8 cellular contexts compared by ENCODE assay signal in genomic region chr10:43648083-43648391, GRCh38. TPM values are rescaled to one million over a fixed set of nuclear protein-coding genes. Genes with fewer than 3 reads are reported as not detected.
A peak's percentile ranks its signal among the peaks of the same experiment; 100 is the strongest.
DNase-seq lines count a peak whose midpoint lies in the region; ATAC-seq and TF ChIP-seq lines count a peak whose summit lies in the region.

No MANE protein-coding gene starts in this region.

- CTCF ChIA-PET in WTC11 (lab: Charles Lee): interaction anchor here (0.8 to 1.9 kb wide), 2 partner anchors 35 to 75 kb away, joined by 3 to 6 read pairs; no protein-coding TSS in a partner anchor

- POLR2A ChIA-PET in WTC11 (lab: Charles Lee): no interaction called here

- H3K9me3 ChIP-seq in iPS-15b (ENCODE audit: control insufficient read depth, insufficient read depth, low read length): peaks cover 16% of the 10 kb centered on the region
- H3K9me3 ChIP-seq in stomach smooth muscle (ENCODE audit: control insufficient read depth in 2 of 2, low read length in 2 of 2): peaks cover 30 to 34% of the 10 kb centered on the region in 2 donors

- H3K27me3 ChIP-seq in iPS-15b (ENCODE audit: control insufficient read depth, insufficient read depth, low read length) (peaks cover 33% of the 10 kb centered on the region), stomach smooth muscle (ENCODE audit: control insufficient read depth in 1 of 2, insufficient read depth in 2 of 2, low read length in 2 of 2) (no peaks in the 10 kb centered on the region)

- H3K27me3 Mint-ChIP-seq in WTC11 (ENCODE audit: low read depth): peaks cover 50% of the 10 kb centered on the region

- no peak overlapping the region for H3K27ac ChIP-seq in stomach smooth muscle (ENCODE audit: low read length)

- peaks cover 41% of the 10 kb centered on the region for H3K9me3 Mint-ChIP-seq in WTC11

- H3K9ac ChIP-seq in iPS-15b (ENCODE audit: low read depth, low read length) (peak overlapping the region; percentile 80), stomach smooth muscle (ENCODE audit: low read length in 2 of 2) (peak overlapping the region; percentile 75 to 84)

- peaks cover 10% of the 10 kb centered on the region for H3K36me3 ChIP-seq in iPS-15b (ENCODE audit: control insufficient read depth, insufficient read depth, low read length)
- peaks cover 30% of the 10 kb centered on the region in 2 donors for H3K36me3 ChIP-seq in stomach smooth muscle (ENCODE audit: control insufficient read depth in 2 of 2, insufficient read depth in 2 of 2, low read length in 2 of 2)

- DNase-seq in NCI-H2171 treated with DMSO at 0.1 percent for 48 hours (lab: John Stamatoyannopoulos, UW) (peak; percentile 8), NCI-H2171 (lab: John Stamatoyannopoulos, UW) (no peak), WTC11 (ENCODE audit: low spot score) (no peak), mesenteric fat pad (ENCODE audit: low spot score) (no peak), H4 (ENCODE audit: low spot score) (no peak), RPMI8226 (no peak)

- ATAC-seq in WTC11: peak; percentile 4; the same call in 1 of the 2 replicates

- peaks cover 45% of the 10 kb centered on the region for H3K36me3 Mint-ChIP-seq in WTC11

- no peak for TF ChIP-seq CTCF in WTC11 (IDR thresholded peaks at IDR 0.05)

- H3K4me1 ChIP-seq in iPS-15b (ENCODE audit: control insufficient read depth, insufficient read depth, low read length): no peaks in the 10 kb centered on the region
- peaks cover 21% of the 10 kb centered on the region for H3K4me1 ChIP-seq in stomach smooth muscle (ENCODE audit: control insufficient read depth, insufficient read depth, low read length)

- peak overlapping the region; percentile 74; the same call in 1 of the 2 replicates for H3K27ac Mint-ChIP-seq in WTC11

- H3K4me3 ChIP-seq in iPS-15b (ENCODE audit: low read depth, low read length) (peak overlapping the region; percentile 80), stomach smooth muscle (ENCODE audit: low read length in 2 of 2) (peak overlapping the region; percentile 86 to 89)

- H3K4me1 Mint-ChIP-seq in WTC11: peaks cover 20% of the 10 kb centered on the region

- H3K4me3 Mint-ChIP-seq in WTC11: peak overlapping the region; percentile 91

TF ChIP-seq in WTC11, 78 proteins besides CTCF, POLR2A, EP300 and RAD21:
- no peak for TF ChIP-seq TEAD1 (CRISPR knock-in tag; IDR thresholded peaks at IDR 0.05)
- TF ChIP-seq ZBTB21 (CRISPR knock-in tag; IDR thresholded peaks at IDR 0.05; ENCODE audit: borderline replicate concordance): no peak
- no peak for TF ChIP-seq ZNF416 (CRISPR knock-in tag; IDR thresholded peaks at IDR 0.05)
- no peak for TF ChIP-seq SMAD4 (CRISPR knock-in tag; IDR thresholded peaks at IDR 0.05)
- no peak for TF ChIP-seq SOX15 (CRISPR knock-in tag; IDR thresholded peaks at IDR 0.05)
- TF ChIP-seq ZNF423 (CRISPR knock-in tag; IDR thresholded peaks at IDR 0.05): no peak
- no peak for TF ChIP-seq ELF4 (CRISPR knock-in tag; IDR thresholded peaks at IDR 0.05; ENCODE audit: low read depth)
- no peak for TF ChIP-seq AR (CRISPR knock-in tag; IDR thresholded peaks at IDR 0.05)
- no peak for TF ChIP-seq MYBL2 (CRISPR knock-in tag; IDR thresholded peaks at IDR 0.05)
- TF ChIP-seq SP1 (CRISPR knock-in tag; conservative IDR thresholded peaks at IDR 0.05): no peak
- no peak for TF ChIP-seq AFF4 (CRISPR knock-in tag; IDR thresholded peaks at IDR 0.05; ENCODE audit: borderline replicate concordance)
- no peak for TF ChIP-seq PREB (CRISPR knock-in tag; IDR thresholded peaks at IDR 0.05; ENCODE audit: borderline replicate concordance)
- TF ChIP-seq NR3C1 (CRISPR knock-in tag; conservative IDR thresholded peaks at IDR 0.05; ENCODE audit: low read depth): no peak

RNA-seq across cellular contexts. Expression of gene ZNF32, which starts 0.6 kb away (rescaled TPM):
- total RNA-seq in WTC11 (2021) (23.9 to 25.7 TPM (median 25.4 TPM) in 3 replicates), mesenteric fat pad (35.1 TPM)
- total RNA-seq in H4 (2014; rRNA removed; shearing (Covaris generic)): 64.5 and 72.1 TPM in 2 replicates

RNA-seq across cellular contexts. Expression of gene ZNF485, which starts 41.8 kb away (rescaled TPM):
- total RNA-seq in WTC11 (2021) (8.9 to 9.9 TPM (median 9.6 TPM) in 3 replicates), mesenteric fat pad (2.1 TPM)
- 3.3 and 3.6 TPM in 2 replicates for total RNA-seq in H4 (2014; rRNA removed; shearing (Covaris generic))
